8 cellular contexts compared by ENCODE assay signal in the genomic region with DNA sequence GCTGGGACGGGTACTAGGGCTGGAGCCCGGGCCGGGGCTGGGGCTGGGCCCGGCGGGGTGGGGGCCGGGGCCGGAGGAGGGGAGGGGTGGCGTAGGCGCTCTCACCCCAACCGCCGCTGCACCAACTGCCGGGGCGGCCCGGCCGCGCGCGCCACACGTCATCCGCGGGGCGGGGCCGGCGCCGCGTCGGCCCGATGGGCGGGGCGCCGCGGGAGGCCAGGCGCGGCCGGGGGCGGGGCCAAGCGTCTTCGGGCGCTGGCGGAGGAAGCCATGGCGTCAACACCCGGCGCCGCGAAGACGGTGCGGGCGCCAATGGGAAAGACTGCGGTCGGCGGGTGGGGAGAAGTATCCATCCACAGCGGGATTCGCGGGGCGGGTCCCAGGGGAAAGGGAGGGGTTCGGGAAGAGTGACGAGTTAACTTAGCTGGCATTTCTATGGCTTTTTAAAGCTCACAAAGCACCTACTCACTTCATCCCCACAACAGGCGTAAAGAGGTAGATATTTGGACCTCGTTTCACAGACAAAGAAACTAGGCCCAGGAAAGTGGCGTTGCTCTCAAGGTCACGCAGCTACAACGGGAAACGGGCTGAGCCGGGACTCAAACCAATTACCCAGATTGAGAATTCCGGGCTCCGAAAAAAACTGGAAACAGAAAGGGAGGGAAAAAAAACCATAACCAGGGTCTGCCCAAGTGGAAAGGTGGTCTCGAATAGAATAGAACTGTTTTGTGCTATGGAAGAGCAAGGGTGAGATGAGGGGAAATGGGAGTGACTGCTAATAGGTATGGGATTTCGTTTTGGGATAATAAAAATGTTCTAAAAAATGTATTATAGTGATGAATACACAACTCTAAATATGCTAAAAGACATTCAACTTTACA. TPM values are rescaled to one million over a fixed set of nuclear protein-coding genes. Genes with fewer than 3 reads are reported as not detected.
A peak's percentile ranks its signal among the peaks of the same experiment; 100 is the strongest.
DNase-seq lines count a peak whose midpoint lies in the region; ATAC-seq and TF ChIP-seq lines count a peak whose summit lies in the region.

Gene SPAG9, minus strand, starts transcription at position 130 of the 881 bp plus-strand sequence. CDS start 212 bp downstream, outside the sequence.

- peaks cover 56% of the 10 kb centered on the region for H3K4me1 Mint-ChIP-seq in activated CD4-positive, alpha-beta T cell treated with anti-CD3 and anti-CD28 coated beads, Interleukin-2, amount 10 ng/mL, durations not matched to agents 7 days and 5 days

- peak within 1 kb of the TSS; percentile 93 for H3K4me3 Mint-ChIP-seq in activated CD4-positive, alpha-beta T cell treated with anti-CD3 and anti-CD28 coated beads, Interleukin-2, amount 10 ng/mL, durations not matched to agents 7 days and 5 days

- no peaks in the 10 kb centered on the region for H3K27me3 Mint-ChIP-seq in activated CD4-positive, alpha-beta T cell treated with anti-CD3 and anti-CD28 coated beads, Interleukin-2, amount 10 ng/mL, durations not matched to agents 7 days and 5 days

- peak; percentile 65 for ATAC-seq in HG03460 (IDR thresholded peaks at IDR 0.05; ENCODE audit: unreplicated experiment)
- ATAC-seq in left lobe of liver = peak; percentile 81

- H3K36me3 ChIP-seq in BE2C = 0 out of 2 replicates have a peak, but pooled peaks cover 2% of the 10 kb centered on the region

- DNase-seq in BE2C (peak; percentile 98), GM19240 (ENCODE audit: insufficient read length, low spot score) (peak; percentile 83), NCI-H526 (lab: John Stamatoyannopoulos, UW) (peak; percentile 91 to 99), cortex of kidney (lab: John Stamatoyannopoulos, UW) (peak; percentile 33), left lobe of liver (ENCODE audit: low spot score) (peak; percentile 95)
- peak; percentile 92 for DNase-seq in activated CD4-positive, alpha-beta T cell treated with anti-CD3 and anti-CD28 coated beads, Interleukin-2, amount 10 ng/mL, durations not matched to agents 7 days and 5 days
- DNase-seq in stimulated activated CD4-positive, alpha-beta T cell treated with anti-CD3 and anti-CD28 coated beads, Interleukin-2, amount 100 ng/mL, for 24 hours = peak; percentile 91 to 95

- no peaks in the 10 kb centered on the region for H3K9me3 ChIP-seq in BE2C

- H3K4me3 ChIP-seq in BE2C (ENCODE audit: low read depth, low read length) = peak within 1 kb of the TSS; percentile 93

- POLR2A ChIA-PET in activated CD4-positive, alpha-beta T cell treated with anti-CD3 and anti-CD28 coated beads, Interleukin-2, amount 10 ng/mL, durations not matched to agents 7 days and 5 days (lab: Charles Lee) = interaction anchor here (0.6 to 0.8 kb wide), 2 partner anchors 32 to 255 kb away, joined by 3 to 4 read pairs; partner anchors contain the start of genes NME1 and TOB1

- H3K27me3 ChIP-seq in BE2C = no peaks in the 10 kb centered on the region

- H3K36me3 Mint-ChIP-seq in activated CD4-positive, alpha-beta T cell treated with anti-CD3 and anti-CD28 coated beads, Interleukin-2, amount 10 ng/mL, durations not matched to agents 7 days and 5 days (ENCODE audit: low read depth) = peaks cover 11% of the 10 kb centered on the region

- CTCF ChIA-PET in activated CD4-positive, alpha-beta T cell treated with anti-CD3 and anti-CD28 coated beads, Interleukin-2, amount 10 ng/mL, durations not matched to agents 7 days and 5 days (lab: Charles Lee) = interaction anchor here (1.0 to 1.3 kb wide), 4 partner anchors 10 to 64 kb away, joined by 3 to 6 read pairs (median 5); partner anchors contain the start of gene NME1

- no peak for TF ChIP-seq CTCF in BE2C (IDR thresholded peaks at IDR 0.05; ENCODE audit: low read depth, low read length)

- H3K4me1 ChIP-seq in BE2C = 0 out of 2 replicates have a peak, but pooled peaks cover 4% of the 10 kb centered on the region

- no peaks in the 10 kb centered on the region for H3K9me3 Mint-ChIP-seq in activated CD4-positive, alpha-beta T cell treated with anti-CD3 and anti-CD28 coated beads, Interleukin-2, amount 10 ng/mL, durations not matched to agents 7 days and 5 days

- H3K27ac Mint-ChIP-seq in activated CD4-positive, alpha-beta T cell treated with anti-CD3 and anti-CD28 coated beads, Interleukin-2, amount 10 ng/mL, durations not matched to agents 7 days and 5 days = peak within 1 kb of the TSS; percentile 100

RNA-seq across cellular contexts. Expression of gene SPAG9, which starts in this region (rescaled TPM):
- polyA plus RNA-seq in BE2C (2012; ENCODE audit: insufficient read depth, insufficient read length, low read depth) = 47.6 TPM
- 10 to 100 TPM; 43.6 to 58.5 TPM for total RNA-seq in activated CD4-positive, alpha-beta T cell treated with anti-CD3 and anti-CD28 coated beads, Interleukin-2, amount 10 ng/mL, durations not matched to agents 7 days and 5 days
- 36.5 TPM for total RNA-seq in left lobe of liver

Comparison
In these comparisons a context has a peak if more than half of its experiments do, and no peak if none do; other contexts are left out.
1. Peak in every context shown above with its lines: DNase-seq, ATAC-seq and H3K4me3 ChIP-seq.
2. DNase-seq: peak in every context shown above with its lines; median percentile 98 in BE2C; 95 in NCI-H526; 95 in left lobe of liver; 93 in stimulated activated CD4-positive, alpha-beta T cell treated with anti-CD3 and anti-CD28 coated beads, Interleukin-2, amount 100 ng/mL, for 24 hours; 92 in activated CD4-positive, alpha-beta T cell treated with anti-CD3 and anti-CD28 coated beads, Interleukin-2, amount 10 ng/mL, durations not matched to agents 7 days and 5 days; 83 in GM19240; 33 in cortex of kidney.